In genomic region chr12:106188249-106188648, GRCh38 we compare ENCODE assay signal across 18 cellular contexts. TPM values are rescaled to one million over a fixed set of nuclear protein-coding genes. Genes with fewer than 3 reads are reported as not detected.
"Had no signal": no experiment of that assay in that cellular context is flagged by ENCODE, and none has a peak within 500 bp of the region (broad histone marks: within the 10 kb centered on the region; RNA-seq: fewer than 3 reads in every experiment).

No MANE protein-coding gene starts in this region.

- H3K27me3 ChIP-seq: cardiac muscle cell, ovary, sigmoid colon had no signal

- H3K27ac ChIP-seq: cardiac muscle cell, epithelial cell of prostate, foreskin keratinocyte, ovary, sigmoid colon, thoracic aorta had no signal

- H3K9me3 ChIP-seq: ovary, sigmoid colon, thoracic aorta had no signal

- H3K4me1 ChIP-seq: foreskin keratinocyte, sigmoid colon had no signal

- H3K4me3 ChIP-seq: cardiac muscle cell, ovary, sigmoid colon, thoracic aorta had no signal

- H3K36me3 ChIP-seq: cardiac muscle cell, ovary, sigmoid colon, thoracic aorta had no signal

- ATAC-seq: foreskin keratinocyte had no signal

- DNase-seq: activated B cell treated with CpG ODN at 0.5 μM for 24 hours; activated CD4-positive, alpha-beta memory T cell treated with anti-CD3 and anti-CD28 coated beads for 36 hours; activated CD4-positive, alpha-beta T cell treated with anti-CD3 and anti-CD28 coated beads for 4 hours; activated gamma-delta T cell treated with Interleukin-2 at 50 U/mL for 16 hours; activated naive CD8-positive, alpha-beta T cell treated with anti-CD3 and anti-CD28 coated beads, Interleukin-2, amount 10 ng/mL, durations not matched to agents 7 days and 5 days; activated T-cell treated with anti-CD3 and anti-CD28 coated beads for 4 hours; amygdala; dermis blood vessel endothelial cell; foreskin keratinocyte; immature natural killer cell; kidney glomerular epithelial cell; ovary; sigmoid colon; stimulated activated CD4-positive, alpha-beta T cell treated with anti-CD3 and anti-CD28 coated beads, Interleukin-4, amount 100 ng/mL, for 24 hours had no signal

RNA-seq across cellular contexts. Expression of gene NUAK1, which starts 49.5 kb away (rescaled TPM):
- total RNA-seq: activated B cell treated with CpG ODN at 0.5 μM for 24 hours; activated naive CD8-positive, alpha-beta T cell treated with anti-CD3 and anti-CD28 coated beads, Interleukin-2, amount 10 ng/mL, durations not matched to agents 7 days and 5 days; activated T-helper 1 cell treated with anti-CD3 and anti-CD28 coated beads, Interleukin-12 subunit alpha, Interleukin-12 subunit beta, Interleukin-2, Interleukin-4 antibody, amounts not matched to agents 30 ng/mL and 10 ng/mL and 1 ng/mL, durations not matched to agents 14 hours and 24 hours and 36 hours had no signal
